Comparison of ENCODE assay signal across 23 cellular contexts in genomic region chr11:121255473-121256125, GRCh38. TPM values are rescaled to one million over a fixed set of nuclear protein-coding genes. Genes with fewer than 3 reads are reported as not detected.
DNase-seq lines count a peak whose midpoint lies in the region; ATAC-seq, FAIRE-seq and TF ChIP-seq lines count a peak whose summit lies in the region.
"Had no signal": no experiment of that assay in that cellular context is flagged by ENCODE, and none has a peak within 500 bp of the region (broad histone marks: within the 10 kb centered on the region; RNA-seq: fewer than 3 reads in every experiment).

No MANE protein-coding gene starts in this region.

- H3K36me3 ChIP-seq in cardiac muscle cell (no peaks in the 10 kb centered on the region), H1 (ENCODE audit: control insufficient read depth in 2 of 4, insufficient read depth in 4 of 4, low read length in 3 of 4) (peaks cover 0 to 3% (median 0%) of the 10 kb centered on the region in 4 experiments; a peak in 1 of 8 replicates)
- H3K36me3 ChIP-seq: BLaER1, HAP-1 had no signal

- no peak overlapping the region for H3K4ac ChIP-seq in H1 (replicated peaks; ENCODE audit: insufficient read length, low read depth, low read length)

- H3K27ac Mint-ChIP-seq in WTC11: peak overlapping the region; percentile 49; the same call in 1 of the 2 replicates
- H3K27ac Mint-ChIP-seq: B cell; CD4-positive, CD25-positive, alpha-beta regulatory T cell; CD8-positive, alpha-beta T cell; HFFc6 had no signal

- H2BK5ac ChIP-seq in H1 (ENCODE audit: low read depth, low read length): 0 out of 2 replicates have a peak overlapping the region, but pooled peaks have one; percentile 4

- TF ChIP-seq POLR2A in H1 (IDR thresholded peaks at IDR 0.05; ENCODE audit: control extremely low read depth in 1 of 2, low read depth in 2 of 2, low read length in 2 of 2): no peak

- H2AFZ ChIP-seq in H1 (ENCODE audit: low read length): peak overlapping the region; percentile 83

- no peak for TF ChIP-seq EP300 in H1 (IDR thresholded peaks at IDR 0.05; ENCODE audit: borderline replicate concordance in 1 of 2, low read depth in 2 of 2, low read length in 2 of 2)

- H3K9me3 ChIP-seq in cardiac muscle cell (ENCODE audit: low read depth) (no peaks in the 10 kb centered on the region), right cardiac atrium (ENCODE audit: control insufficient read depth, low read length) (no peaks in the 10 kb centered on the region), H1 (ENCODE audit: insufficient read depth in 2 of 2, low read depth in 1 of 2, low read length in 1 of 2) (peaks cover 0 to 4% of the 10 kb centered on the region in 2 experiments; a peak in 1 of 4 replicates)
- H3K9me3 ChIP-seq: BLaER1, HAP-1 had no signal

- POLR2A ChIA-PET in WTC11 (lab: Charles Lee) (no interaction called here), H1 (lab: Charles Lee; ENCODE audit: partially characterized antibody) (no interaction called here)

- H3K79me1 ChIP-seq in H1 (ENCODE audit: low read depth, low read length): no peaks in the 10 kb centered on the region

- peaks cover 22% of the 10 kb centered on the region for H3K9me3 Mint-ChIP-seq in WTC11
- H3K9me3 Mint-ChIP-seq: HFFc6 had no signal

- H2BK12ac ChIP-seq in H1 (ENCODE audit: low read depth, low read length): no peak overlapping the region

- intact Hi-C loops in right cardiac atrium (cut with DNase I): loop anchor here in 1 of 4 donors (10.0 kb wide), 1 partner anchor 339 kb away; no protein-coding TSS in a partner anchor

- H3K23ac ChIP-seq in H1 (ENCODE audit: insufficient read length): no peak overlapping the region

- H3K4me1 ChIP-seq in cardiac muscle cell (ENCODE audit: low read depth) (peaks cover 45% of the 10 kb centered on the region), right cardiac atrium (ENCODE audit: control insufficient read depth, insufficient read depth, low read length) (no peaks in the 10 kb centered on the region), H1 (replicated peaks in 1 of 4; ENCODE audit: control insufficient read depth in 3 of 4, insufficient read depth in 4 of 4, low read length in 3 of 4) (peaks cover 0 to 5% (median 3%) of the 10 kb centered on the region in 4 experiments; a peak in 3 of 7 replicates)
- H3K4me1 ChIP-seq: BLaER1, HAP-1 had no signal

- H4K8ac ChIP-seq in H1 (ENCODE audit: extremely low read depth, insufficient read depth, low read length): no peak overlapping the region

- no peak for TF ChIP-seq RAD21 in H1 (IDR thresholded peaks at IDR 0.05 in 1 of 2, conservative IDR thresholded peaks at IDR 0.05 in 1 of 2; ENCODE audit: low read depth in 2 of 2, low read length in 2 of 2)

- TF ChIP-seq CTCF in cardiac muscle cell (IDR thresholded peaks at IDR 0.05; ENCODE audit: low read depth, low read length) (no peak), WTC11 (IDR thresholded peaks at IDR 0.05) (no peak), H1 (IDR thresholded peaks at IDR 0.05; ENCODE audit: control extremely low read depth in 1 of 3, insufficient read depth in 1 of 3, low read depth in 1 of 3, low read length in 3 of 3) (no peak)

- no peak overlapping the region for H3K9ac ChIP-seq in H1 (replicated peaks in 1 of 4; ENCODE audit: extremely low read depth in 1 of 4, low read depth in 3 of 4, low read length in 3 of 4)
- H3K9ac ChIP-seq: BLaER1 had no signal

- H3K27ac ChIP-seq in cardiac muscle cell (peak overlapping the region; percentile 56), right cardiac atrium (ENCODE audit: low read length) (no peak overlapping the region), H1 (ENCODE audit: low read depth, low read length) (no peak overlapping the region)
- H3K27ac ChIP-seq: 22Rv1, BLaER1, C4-2B had no signal

- peak overlapping the region; percentile 58 to 60; a peak in 3 of 4 replicates for H3K4me2 ChIP-seq in H1 (ENCODE audit: insufficient read depth in 1 of 2, low read depth in 2 of 2, low read length in 2 of 2)
- H3K4me2 ChIP-seq: BLaER1 had no signal

- no peaks in the 10 kb centered on the region for H3K27me3 Mint-ChIP-seq in WTC11 (ENCODE audit: low read depth)
- H3K27me3 Mint-ChIP-seq: B cell had no signal

- H3K27me3 ChIP-seq in cardiac muscle cell (no peaks in the 10 kb centered on the region), right cardiac atrium (ENCODE audit: control insufficient read depth, insufficient read depth) (no peaks in the 10 kb centered on the region), H1 (replicated peaks in 1 of 4; ENCODE audit: control insufficient read depth in 3 of 4, extremely low read depth in 1 of 4, insufficient read depth in 3 of 4, low read length in 3 of 4) (no peaks in the 10 kb centered on the region)
- H3K27me3 ChIP-seq: BLaER1 had no signal

- WGBS in right cardiac atrium: 47% methylated on average over 2 of the region's 2 CpGs
- WGBS in H1 (ENCODE audit: extremely low coverage in 1 of 2, insufficient coverage in 1 of 2, insufficient read length in 1 of 2, insufficient replicate concordance in 2 of 2, low coverage in 1 of 2, low lambda C conversion rate in 2 of 2, missing lambda C conversion rate in 1 of 2), 2 experiments: 64% methylated on average over 2 of the region's 2 CpGs; no CpG with 5 or more reads in 1 of the 2 experiments

- no peak overlapping the region for H2BK15ac ChIP-seq in H1 (ENCODE audit: low read length)

- peak; percentile 58 for FAIRE-seq in H1 (lab: Jason Lieb, UNC)
- FAIRE-seq: D721Med, GM12891, GM18507 had no signal

- H3K4me3 Mint-ChIP-seq in WTC11: no peak overlapping the region
- H3K4me3 Mint-ChIP-seq: B cell; CD4-positive, CD25-positive, alpha-beta regulatory T cell; CD8-positive, alpha-beta T cell; HFFc6 had no signal

- no peak overlapping the region for H2BK120ac ChIP-seq in H1 (replicated peaks; ENCODE audit: low read depth, low read length)

- H2BK20ac ChIP-seq in H1 (ENCODE audit: low read length): 0 out of 2 replicates have a peak overlapping the region, but pooled peaks have one; percentile 13

- no peaks in the 10 kb centered on the region; the same call in 1 of the 2 replicates for H3K23me2 ChIP-seq in H1 (ENCODE audit: low read depth, low read length)

- H3K4me3 ChIP-seq in cardiac muscle cell (no peak overlapping the region), right cardiac atrium (ENCODE audit: low read length) (no peak overlapping the region), H1 (ENCODE audit: extremely low read depth in 1 of 4, insufficient read depth in 2 of 4, low read depth in 3 of 4, low read length in 4 of 4) (no peak overlapping the region)
- H3K4me3 ChIP-seq: BLaER1, HAP-1 had no signal

- DNase-seq in cardiac muscle cell (ENCODE audit: low read depth in 1 of 2, low spot score in 1 of 2) (no peak), right cardiac atrium (no peak), WTC11 (ENCODE audit: low spot score) (no peak), H1 (ENCODE audit: low read depth in 1 of 2, low spot score in 2 of 2) (no peak), NCI-H774 (lab: John Stamatoyannopoulos, UW) (no peak), occipital lobe (lab: John Stamatoyannopoulos, UW) (no peak), putamen (ENCODE audit: low spot score) (no peak), ureter (ENCODE audit: low spot score) (no peak)
- DNase-seq: CD4-positive, CD25-positive, alpha-beta regulatory T cell; CD8-positive, alpha-beta T cell; DMS 273 treated with DMSO at 0.1 percent for 48 hours; DMS79; EL; GDM1; HFFc6 had no signal

- H4K5ac ChIP-seq in H1 (ENCODE audit: insufficient read length, low read depth, low read length): no peak overlapping the region

- peaks cover 15% of the 10 kb centered on the region for H3K36me3 Mint-ChIP-seq in WTC11
- H3K36me3 Mint-ChIP-seq: CD4-positive, CD25-positive, alpha-beta regulatory T cell; CD8-positive, alpha-beta T cell had no signal

- H4K91ac ChIP-seq in H1 (replicated peaks; ENCODE audit: insufficient read length, low read length): peak overlapping the region; percentile 37

- no peaks in the 10 kb centered on the region for H4K20me1 ChIP-seq in H1 (replicated peaks in 1 of 2; ENCODE audit: control insufficient read depth in 1 of 2, insufficient read depth in 2 of 2, low read length in 2 of 2)
- H4K20me1 ChIP-seq: BLaER1 had no signal

- H3K4me1 Mint-ChIP-seq in WTC11: peaks cover 27% of the 10 kb centered on the region
- H3K4me1 Mint-ChIP-seq: B cell had no signal

- H2AK5ac ChIP-seq in H1 (ENCODE audit: low read depth, low read length): no peak overlapping the region

- no peak overlapping the region for H3K56ac ChIP-seq in H1 (replicated peaks; ENCODE audit: insufficient read length, low read depth, low read length)

- no peaks in the 10 kb centered on the region for H3K79me2 ChIP-seq in H1 (ENCODE audit: control insufficient read depth in 1 of 2, insufficient read depth in 2 of 2, low read length in 2 of 2)

- ATAC-seq in right cardiac atrium (no peak), WTC11 (peak; percentile 80)
- ATAC-seq: CD8-positive, alpha-beta T cell had no signal

- no peak overlapping the region; the same call in 1 of the 2 replicates for H3K18ac ChIP-seq in H1 (ENCODE audit: extremely low read depth, low read length)

- CTCF ChIA-PET in WTC11 (lab: Charles Lee) (interaction anchor here (0.7 to 1.0 kb wide), 7 partner anchors 9 to 326 kb away, joined by 3 to 6 read pairs (median 3); partner anchors contain the start of gene SC5D), H1 (lab: Charles Lee; ENCODE audit: partially characterized antibody) (interaction anchor here (1.0 to 2.2 kb wide), 7 partner anchors 9 to 559 kb away, joined by 3 to 7 read pairs (median 4); no protein-coding TSS in a partner anchor)

- no peak overlapping the region for H3K14ac ChIP-seq in H1 (ENCODE audit: insufficient read length)

TF ChIP-seq in WTC11, 78 proteins besides CTCF, POLR2A, EP300 and RAD21 (continues in another document):
- TF ChIP-seq ESRRA (CRISPR knock-in tag; IDR thresholded peaks at IDR 0.05; ENCODE audit: borderline replicate concordance) (no peak), ZNF263 (CRISPR knock-in tag; IDR thresholded peaks at IDR 0.05; ENCODE audit: low read depth) (no peak)

RNA-seq across cellular contexts. Expression of gene SC5D, which starts 37.0 kb away (rescaled TPM):
- total RNA-seq in cardiac muscle cell (246 and 343 TPM in 2 replicates), right cardiac atrium (10 to 100 TPM; 30.1 to 34.7 (median 32.4) TPM), WTC11 (2021) (78.6 to 81.9 TPM (median 79.2 TPM) in 3 replicates), occipital lobe (159 TPM), ureter (68.2 TPM)
- polyA plus RNA-seq in cardiac muscle cell (475 and 620 TPM in 2 replicates), right cardiac atrium (29.7 TPM), H1 (2011; rRNA removed) (44.7 and 90.3 TPM in 2 replicates)
- total RNA-seq in H1 (2021; fragmentation: NEBNext Ultra II Directional; extraction: Animal tissue kit (Norgen Biotek cat#: 25700)): 71.4 and 73.9 TPM in 2 replicates
- polyA plus RNA-seq in H1 (2011; cell fraction: cytosol; rRNA removed): 75.4 TPM
- polyA plus RNA-seq in H1 (2011; cell fraction: nucleus; rRNA removed): 92.3 TPM
- polyA plus RNA-seq in H1 (2012, experiment 1 of 2): 69.2 to 167 TPM (median 86.3 TPM) in 4 replicates
- 14.1 TPM for polyA plus RNA-seq in H1 (2012, experiment 2 of 2)
- 208 TPM for polyA plus RNA-seq in H1 (2013, experiment 1 of 2)
- polyA plus RNA-seq in H1 (2013, experiment 2 of 2): 224 TPM
- polyA minus RNA-seq in H1 (2011; rRNA and poly(A)+ RNA removed): 183 and 296 TPM in 2 replicates
- polyA minus RNA-seq in H1 (2011; cell fraction: cytosol; rRNA and poly(A)+ RNA removed): 105 TPM
- polyA minus RNA-seq in H1 (2011; cell fraction: nucleus; rRNA and poly(A)+ RNA removed): 174 TPM
